In the genomic region with DNA sequence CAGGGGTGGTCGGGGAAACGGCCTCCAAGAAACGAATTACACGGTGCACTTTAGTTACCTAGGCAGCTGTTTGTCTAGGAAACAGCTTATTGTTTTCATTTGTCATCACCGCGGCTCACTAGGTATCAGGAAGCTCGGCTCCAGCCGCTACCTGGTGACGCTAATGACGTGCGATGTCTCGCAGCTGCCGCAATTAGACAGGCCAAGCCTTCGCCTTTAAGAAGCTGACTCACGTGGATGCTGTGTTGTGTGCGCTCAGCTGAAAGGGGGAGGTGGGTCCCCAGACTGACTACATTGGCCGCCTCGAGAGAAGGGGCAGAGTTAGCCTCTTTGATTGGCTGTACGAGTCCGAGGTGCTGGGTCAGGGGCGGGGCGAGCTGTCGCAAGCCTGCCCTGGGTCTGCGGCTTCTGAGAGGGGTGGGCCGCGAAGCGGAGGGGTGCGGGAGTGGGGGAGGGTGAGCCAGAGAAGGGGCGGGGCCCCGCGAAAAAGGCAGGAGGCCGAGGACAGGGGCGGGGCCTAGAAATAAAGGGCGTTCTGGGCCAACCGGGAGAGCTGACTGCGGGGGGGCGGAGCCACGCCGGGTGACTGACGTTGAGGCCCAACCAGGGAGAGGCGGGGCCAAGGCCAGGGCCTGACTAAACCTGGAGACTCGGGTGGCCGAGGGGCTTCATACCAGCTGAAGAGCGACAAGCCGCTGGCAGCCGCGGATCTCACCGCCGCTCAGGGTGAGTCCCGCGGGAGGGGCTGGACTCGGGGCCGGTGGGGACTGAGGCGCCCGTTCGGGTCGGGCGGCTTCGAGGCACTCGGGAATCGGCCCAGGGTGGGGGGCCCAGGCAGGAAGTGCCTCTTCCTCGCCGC, we compare ENCODE assay signal across 1 cellular context.
TF ChIP-seq lines count a peak whose summit lies in the region.

A gene (plus strand): TSS at position 671 of the 859 bp plus-strand sequence. CDS start 9,645 bp downstream, outside the sequence.

TF ChIP-seq in GM12878, 131 proteins besides CTCF, POLR2A, EP300 and RAD21 (continued from another document):
- TF ChIP-seq ZSCAN29 (IDR thresholded peaks at IDR 0.05) (no peak), CHD2 (IDR thresholded peaks at IDR 0.05; ENCODE audit: borderline replicate concordance, low read depth, low read length) (peak; percentile 91), IKZF2 (IDR thresholded peaks at IDR 0.05) (no peak), YBX1 (IDR thresholded peaks at IDR 0.05) (no peak), SMARCA5 (IDR thresholded peaks at IDR 0.05) (no peak; the same call in 1 of the 2 replicates), FOXK2 (IDR thresholded peaks at IDR 0.05) (peak; percentile 86), FOS (IDR thresholded peaks at IDR 0.05; ENCODE audit: borderline replicate concordance, extremely low read depth, insufficient read length) (peak; percentile 35), JUNB (IDR thresholded peaks at IDR 0.05) (no peak), POLR2AphosphoS2 (IDR thresholded peaks at IDR 0.05; ENCODE audit: low read depth, low read length) (peak; percentile 29; the same call in 1 of the 2 replicates), NBN (IDR thresholded peaks at IDR 0.05) (peak; percentile 65), TCF7 (IDR thresholded peaks at IDR 0.05; ENCODE audit: borderline replicate concordance) (no peak), SMC3 (IDR thresholded peaks at IDR 0.05; ENCODE audit: borderline replicate concordance, low read length) (no peak), TBL1XR1 (IDR thresholded peaks at IDR 0.05; ENCODE audit: low read depth, low read length) (peak; percentile 50; the same call in 1 of the 2 replicates), KLF5 (IDR thresholded peaks at IDR 0.05; ENCODE audit: partially characterized antibody) (peak; percentile 55), ZZZ3 (IDR thresholded peaks at IDR 0.05; ENCODE audit: control insufficient read depth, insufficient read length, low read depth) (no peak)
- TF ChIP-seq, protein P1, sequence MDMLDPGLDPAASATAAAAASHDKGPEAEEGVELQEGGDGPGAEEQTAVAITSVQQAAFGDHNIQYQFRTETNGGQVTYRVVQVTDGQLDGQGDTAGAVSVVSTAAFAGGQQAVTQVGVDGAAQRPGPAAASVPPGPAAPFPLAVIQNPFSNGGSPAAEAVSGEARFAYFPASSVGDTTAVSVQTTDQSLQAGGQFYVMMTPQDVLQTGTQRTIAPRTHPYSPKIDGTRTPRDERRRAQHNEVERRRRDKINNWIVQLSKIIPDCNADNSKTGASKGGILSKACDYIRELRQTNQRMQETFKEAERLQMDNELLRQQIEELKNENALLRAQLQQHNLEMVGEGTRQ (IDR thresholded peaks at IDR 0.05; ENCODE audit: borderline replicate concordance, low read depth, low read length): no peak; the same call in 1 of the 2 replicates
- TF ChIP-seq, protein P2, sequence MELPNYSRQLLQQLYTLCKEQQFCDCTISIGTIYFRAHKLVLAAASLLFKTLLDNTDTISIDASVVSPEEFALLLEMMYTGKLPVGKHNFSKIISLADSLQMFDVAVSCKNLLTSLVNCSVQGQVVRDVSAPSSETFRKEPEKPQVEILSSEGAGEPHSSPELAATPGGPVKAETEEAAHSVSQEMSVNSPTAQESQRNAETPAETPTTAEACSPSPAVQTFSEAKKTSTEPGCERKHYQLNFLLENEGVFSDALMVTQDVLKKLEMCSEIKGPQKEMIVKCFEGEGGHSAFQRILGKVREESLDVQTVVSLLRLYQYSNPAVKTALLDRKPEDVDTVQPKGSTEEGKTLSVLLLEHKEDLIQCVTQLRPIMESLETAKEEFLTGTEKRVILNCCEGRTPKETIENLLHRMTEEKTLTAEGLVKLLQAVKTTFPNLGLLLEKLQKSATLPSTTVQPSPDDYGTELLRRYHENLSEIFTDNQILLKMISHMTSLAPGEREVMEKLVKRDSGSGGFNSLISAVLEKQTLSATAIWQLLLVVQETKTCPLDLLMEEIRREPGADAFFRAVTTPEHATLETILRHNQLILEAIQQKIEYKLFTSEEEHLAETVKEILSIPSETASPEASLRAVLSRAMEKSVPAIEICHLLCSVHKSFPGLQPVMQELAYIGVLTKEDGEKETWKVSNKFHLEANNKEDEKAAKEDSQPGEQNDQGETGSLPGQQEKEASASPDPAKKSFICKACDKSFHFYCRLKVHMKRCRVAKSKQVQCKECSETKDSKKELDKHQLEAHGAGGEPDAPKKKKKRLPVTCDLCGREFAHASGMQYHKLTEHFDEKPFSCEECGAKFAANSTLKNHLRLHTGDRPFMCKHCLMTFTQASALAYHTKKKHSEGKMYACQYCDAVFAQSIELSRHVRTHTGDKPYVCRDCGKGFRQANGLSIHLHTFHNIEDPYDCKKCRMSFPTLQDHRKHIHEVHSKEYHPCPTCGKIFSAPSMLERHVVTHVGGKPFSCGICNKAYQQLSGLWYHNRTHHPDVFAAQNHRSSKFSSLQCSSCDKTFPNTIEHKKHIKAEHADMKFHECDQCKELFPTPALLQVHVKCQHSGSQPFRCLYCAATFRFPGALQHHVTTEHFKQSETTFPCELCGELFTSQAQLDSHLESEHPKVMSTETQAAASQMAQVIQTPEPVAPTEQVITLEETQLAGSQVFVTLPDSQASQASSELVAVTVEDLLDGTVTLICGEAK (IDR thresholded peaks at IDR 0.05; ENCODE audit: borderline replicate concordance): no peak
- TF ChIP-seq, protein P3, sequence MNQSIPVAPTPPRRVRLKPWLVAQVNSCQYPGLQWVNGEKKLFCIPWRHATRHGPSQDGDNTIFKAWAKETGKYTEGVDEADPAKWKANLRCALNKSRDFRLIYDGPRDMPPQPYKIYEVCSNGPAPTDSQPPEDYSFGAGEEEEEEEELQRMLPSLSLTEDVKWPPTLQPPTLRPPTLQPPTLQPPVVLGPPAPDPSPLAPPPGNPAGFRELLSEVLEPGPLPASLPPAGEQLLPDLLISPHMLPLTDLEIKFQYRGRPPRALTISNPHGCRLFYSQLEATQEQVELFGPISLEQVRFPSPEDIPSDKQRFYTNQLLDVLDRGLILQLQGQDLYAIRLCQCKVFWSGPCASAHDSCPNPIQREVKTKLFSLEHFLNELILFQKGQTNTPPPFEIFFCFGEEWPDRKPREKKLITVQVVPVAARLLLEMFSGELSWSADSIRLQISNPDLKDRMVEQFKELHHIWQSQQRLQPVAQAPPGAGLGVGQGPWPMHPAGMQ (IDR thresholded peaks at IDR 0.05; ENCODE audit: borderline replicate concordance): no peak
- TF ChIP-seq, protein P4, sequence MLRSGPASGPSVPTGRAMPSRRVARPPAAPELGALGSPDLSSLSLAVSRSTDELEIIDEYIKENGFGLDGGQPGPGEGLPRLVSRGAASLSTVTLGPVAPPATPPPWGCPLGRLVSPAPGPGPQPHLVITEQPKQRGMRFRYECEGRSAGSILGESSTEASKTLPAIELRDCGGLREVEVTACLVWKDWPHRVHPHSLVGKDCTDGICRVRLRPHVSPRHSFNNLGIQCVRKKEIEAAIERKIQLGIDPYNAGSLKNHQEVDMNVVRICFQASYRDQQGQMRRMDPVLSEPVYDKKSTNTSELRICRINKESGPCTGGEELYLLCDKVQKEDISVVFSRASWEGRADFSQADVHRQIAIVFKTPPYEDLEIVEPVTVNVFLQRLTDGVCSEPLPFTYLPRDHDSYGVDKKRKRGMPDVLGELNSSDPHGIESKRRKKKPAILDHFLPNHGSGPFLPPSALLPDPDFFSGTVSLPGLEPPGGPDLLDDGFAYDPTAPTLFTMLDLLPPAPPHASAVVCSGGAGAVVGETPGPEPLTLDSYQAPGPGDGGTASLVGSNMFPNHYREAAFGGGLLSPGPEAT (IDR thresholded peaks at IDR 0.05; ENCODE audit: low read depth): peak; percentile 91
- TF ChIP-seq, protein P5, sequence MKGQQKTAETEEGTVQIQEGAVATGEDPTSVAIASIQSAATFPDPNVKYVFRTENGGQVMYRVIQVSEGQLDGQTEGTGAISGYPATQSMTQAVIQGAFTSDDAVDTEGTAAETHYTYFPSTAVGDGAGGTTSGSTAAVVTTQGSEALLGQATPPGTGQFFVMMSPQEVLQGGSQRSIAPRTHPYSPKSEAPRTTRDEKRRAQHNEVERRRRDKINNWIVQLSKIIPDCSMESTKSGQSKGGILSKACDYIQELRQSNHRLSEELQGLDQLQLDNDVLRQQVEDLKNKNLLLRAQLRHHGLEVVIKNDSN (IDR thresholded peaks at IDR 0.05; ENCODE audit: borderline replicate concordance, extremely low read length, insufficient read depth, low read depth, low read length): peak; percentile 34
TF ChIP-seq in GM12878: peak in this region for 41.
